In the genomic region with DNA sequence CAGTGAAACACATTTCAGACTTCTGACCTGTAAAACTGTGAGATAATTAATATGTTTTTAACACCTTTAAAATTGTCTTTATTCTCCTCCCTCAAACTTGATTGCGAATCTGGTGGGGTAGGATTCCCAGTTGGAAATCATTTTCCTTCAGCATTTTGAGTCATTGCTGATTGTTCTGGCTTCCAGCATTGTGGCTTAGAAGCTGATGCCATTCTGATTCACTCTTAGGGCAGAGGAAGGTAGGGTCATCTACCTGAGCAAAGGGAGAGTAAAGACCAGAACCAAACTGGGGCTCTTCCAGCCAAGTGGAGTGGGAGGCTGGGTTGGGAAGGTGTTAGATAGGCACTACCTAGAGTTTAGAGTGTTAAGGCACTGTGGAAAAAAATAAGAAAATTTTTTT, we compare ENCODE assay signal across 21 cellular contexts.
"Had no signal": no experiment of that assay in that cellular context is flagged by ENCODE, and none has a peak within 500 bp of the region (broad histone marks: within the 10 kb centered on the region; RNA-seq: fewer than 3 reads in every experiment).

No MANE protein-coding gene starts in this region.

- H3K4me3 ChIP-seq: cardiac muscle cell had no signal

- H3K27me3 ChIP-seq: cardiac muscle cell had no signal

- H3K27ac ChIP-seq: cardiac muscle cell had no signal

- DNase-seq: activated B cell treated with CpG ODN at 0.5 μM for 24 hours; activated CD4-positive, alpha-beta memory T cell treated with anti-CD3 and anti-CD28 coated beads, Interleukin-2, amount 10 ng/mL, durations not matched to agents 7 days and 5 days; activated CD4-positive, alpha-beta T cell treated with anti-CD3 and anti-CD28 coated beads for 1 hour; activated CD4-positive, alpha-beta T cell treated with anti-CD3 and anti-CD28 coated beads, Interleukin-2, amount 50 U/mL, for 1 hour; activated CD8-positive, alpha-beta memory T cell treated with anti-CD3 and anti-CD28 coated beads, Interleukin-2, amount 50 U/mL, for 4 hours; activated effector memory CD4-positive, alpha-beta T cell treated with Interleukin-2 at 50 U/mL for 16 hours; activated naive CD4-positive, alpha-beta T cell; activated T-cell treated with anti-CD3 and anti-CD28 coated beads, Interleukin-2, amount 50 U/mL, for 1 hour; aorta; MM.1S; NCI-H1105; NCI-H1436 treated with DMSO at 0.1 percent for 48 hours; NCI-H187; NCI-H2081 treated with DMSO at 0.1 percent for 48 hours; NCI-H446; NCI-H524; SIG-M5; T-helper 17 cell; T-helper 9 cell had no signal

- H3K4me3 Mint-ChIP-seq: activated B cell treated with CpG ODN at 0.5 μM for 24 hours; activated CD4-positive, alpha-beta memory T cell treated with anti-CD3 and anti-CD28 coated beads, Interleukin-2, amount 10 ng/mL, durations not matched to agents 7 days and 5 days; activated naive CD4-positive, alpha-beta T cell treated with anti-CD3 and anti-CD28 coated beads, Interleukin-2, amount 50 U/mL, for 24 hours; T-helper 17 cell had no signal

- ATAC-seq: T-helper 17 cell had no signal

- H3K4me1 Mint-ChIP-seq: activated B cell treated with CpG ODN at 0.5 μM for 24 hours; activated naive CD4-positive, alpha-beta T cell treated with anti-CD3 and anti-CD28 coated beads, Interleukin-2, amount 50 U/mL, for 24 hours had no signal

- H3K27ac Mint-ChIP-seq: activated B cell treated with CpG ODN at 0.5 μM for 24 hours; activated CD4-positive, alpha-beta memory T cell treated with anti-CD3 and anti-CD28 coated beads, Interleukin-2, amount 10 ng/mL, durations not matched to agents 7 days and 5 days; activated naive CD4-positive, alpha-beta T cell treated with anti-CD3 and anti-CD28 coated beads, Interleukin-2, amount 50 U/mL, for 24 hours; T-helper 17 cell had no signal

- H3K27me3 Mint-ChIP-seq: activated B cell treated with CpG ODN at 0.5 μM for 24 hours; activated CD4-positive, alpha-beta memory T cell treated with anti-CD3 and anti-CD28 coated beads, Interleukin-2, amount 10 ng/mL, durations not matched to agents 7 days and 5 days; activated naive CD4-positive, alpha-beta T cell treated with anti-CD3 and anti-CD28 coated beads, Interleukin-2, amount 50 U/mL, for 24 hours; T-helper 17 cell had no signal
